Comparison of ENCODE assay signal across 11 cellular contexts in the genomic region with DNA sequence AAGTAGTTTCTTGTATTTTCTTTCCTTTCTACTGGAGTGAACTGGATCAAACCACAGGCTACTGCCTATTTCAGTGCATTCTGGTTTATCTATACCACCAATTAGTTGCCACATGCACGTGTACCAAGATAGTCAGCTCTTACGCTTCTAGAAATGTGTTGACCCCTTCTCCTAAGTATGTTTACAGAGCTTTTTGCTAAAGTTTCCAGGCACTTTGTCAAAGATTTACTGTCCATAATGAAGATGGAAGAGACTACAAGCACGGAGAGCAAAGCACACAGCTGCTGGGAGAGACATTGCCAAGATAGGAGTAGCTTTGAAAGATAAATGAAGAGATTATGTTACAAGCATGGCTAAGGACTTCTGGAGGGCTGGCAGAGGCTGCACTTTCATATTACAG. TPM values are rescaled to one million over a fixed set of nuclear protein-coding genes. Genes with fewer than 3 reads are reported as not detected.
A peak's percentile ranks its signal among the peaks of the same experiment; 100 is the strongest.
DNase-seq lines count a peak whose midpoint lies in the region; ATAC-seq and TF ChIP-seq lines count a peak whose summit lies in the region.
"Had no signal": no experiment of that assay in that cellular context is flagged by ENCODE, and none has a peak within 500 bp of the region (broad histone marks: within the 10 kb centered on the region; RNA-seq: fewer than 3 reads in every experiment).

No MANE protein-coding gene starts in this region.

- H3K36me3 Mint-ChIP-seq in brain (no peaks in the 10 kb centered on the region), nephron (ENCODE audit: low read depth) (no peaks in the 10 kb centered on the region)

- peak overlapping the region; percentile 60 for H3K4me3 ChIP-seq in ACC112 (ENCODE audit: low read depth, low read length)
- H3K4me3 ChIP-seq in Peyer's patch: no peak overlapping the region
- H3K4me3 ChIP-seq: lung had no signal

- H3K9me3 ChIP-seq in Peyer's patch: no peaks in the 10 kb centered on the region

- H3K27me3 Mint-ChIP-seq in brain (no peaks in the 10 kb centered on the region), nephron (ENCODE audit: low read depth) (peaks cover 4% of the 10 kb centered on the region)

- no peaks in the 10 kb centered on the region for H3K79me2 ChIP-seq in ACC112 (ENCODE audit: control insufficient read depth, insufficient read depth, low read length, unreplicated experiment)

- H3K4me1 Mint-ChIP-seq in brain: peaks cover 6% of the 10 kb centered on the region
- H3K4me1 Mint-ChIP-seq in nephron: peaks cover 13% of the 10 kb centered on the region

- H3K36me3 ChIP-seq in ACC112 (ENCODE audit: insufficient read depth, low read length): no peaks in the 10 kb centered on the region
- no peaks in the 10 kb centered on the region for H3K36me3 ChIP-seq in Peyer's patch

- DNase-seq in NCI-H2029 treated with DMSO at 0.1 percent for 48 hours (lab: John Stamatoyannopoulos, UW): peak; percentile 62
- DNase-seq in Peyer's patch: no peak
- DNase-seq: aorta, NCI-H2081 treated with DMSO at 0.1 percent for 48 hours had no signal

- H3K4me1 ChIP-seq in ACC112 (ENCODE audit: control insufficient read depth, insufficient read depth, low read length, unreplicated experiment): peaks cover 16% of the 10 kb centered on the region
- H3K4me1 ChIP-seq in Peyer's patch: peaks cover 0 to 6% (median 0%) of the 10 kb centered on the region in 4 donors

- no peak for ATAC-seq in HG03196 (IDR thresholded peaks at IDR 0.05; ENCODE audit: unreplicated experiment)
- ATAC-seq in HG03097 (IDR thresholded peaks at IDR 0.05; ENCODE audit: low FRiP score, unreplicated experiment): no peak
- no peak for ATAC-seq in GM19463 (IDR thresholded peaks at IDR 0.05; ENCODE audit: unreplicated experiment)

- peak overlapping the region; percentile 94 for H2AFZ ChIP-seq in ACC112 (ENCODE audit: low read length, unreplicated experiment)

- H3K27ac ChIP-seq in ACC112 (ENCODE audit: low read depth, low read length) (peak overlapping the region; percentile 64), Peyer's patch (peak overlapping the region in 1 of 4 donors; percentile 57)

- peak overlapping the region in 3 of 5 experiments; percentile 34 to 69 (median 35) for H3K27ac Mint-ChIP-seq in brain
- peak overlapping the region; percentile 28 to 80 (median 42) for H3K27ac Mint-ChIP-seq in nephron

- H3K27me3 ChIP-seq in ACC112 (ENCODE audit: insufficient read depth, low read length): no peaks in the 10 kb centered on the region
- no peaks in the 10 kb centered on the region for H3K27me3 ChIP-seq in Peyer's patch

- H3K9me3 Mint-ChIP-seq in brain (no peaks in the 10 kb centered on the region), nephron (no peaks in the 10 kb centered on the region)

- peak overlapping the region in 3 of 5 experiments; percentile 6 to 17 (median 8) for H3K4me3 Mint-ChIP-seq in brain
- H3K4me3 Mint-ChIP-seq in nephron: peak overlapping the region; percentile 2 to 14 (median 4)

- TF ChIP-seq POLR2A in Peyer's patch (IDR thresholded peaks at IDR 0.05): no peak

- TF ChIP-seq CTCF in brain (conservative IDR thresholded peaks at IDR 0.05): no peak
- TF ChIP-seq CTCF in nephron (IDR thresholded peaks at IDR 0.05; ENCODE audit: unreplicated experiment in 3 of 3): no peak
- TF ChIP-seq CTCF in Peyer's patch (IDR thresholded peaks at IDR 0.05): no peak

RNA-seq across cellular contexts. Expression of gene KITLG, which starts 59.1 kb away (rescaled TPM):
- polyA plus RNA-seq in brain (ENCODE audit: insufficient read depth, low read depth, low replicate concordance): 21.0 TPM
- total RNA-seq in Peyer's patch: 10 to 100 TPM in 2 of 4 donors, 1 to 10 TPM in 2; 5.2 to 29.7 (median 9.3) TPM
